26 cellular contexts compared by ENCODE assay signal in the genomic region with DNA sequence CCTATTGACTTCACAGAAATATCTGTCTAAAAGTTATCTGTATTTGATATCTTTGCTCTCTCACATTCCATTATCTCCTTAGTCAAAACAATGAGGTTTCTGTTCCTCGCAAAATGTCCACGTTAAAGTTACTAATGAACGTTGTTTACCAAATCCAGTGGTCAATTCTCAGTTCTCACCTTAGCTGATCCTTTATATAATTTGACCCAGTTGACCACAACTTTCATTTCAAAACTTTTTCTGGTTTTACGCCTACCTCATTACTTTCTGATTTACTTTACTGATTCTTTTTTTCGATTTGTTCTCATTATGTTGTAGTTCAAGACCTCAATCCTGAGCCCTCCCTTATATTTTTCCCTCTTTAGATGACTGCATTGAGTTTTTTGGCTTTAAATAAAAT.
A peak's percentile ranks its signal among the peaks of the same experiment; 100 is the strongest.
DNase-seq lines count a peak whose midpoint lies in the region; ATAC-seq, FAIRE-seq and TF ChIP-seq lines count a peak whose summit lies in the region.
"Had no signal": no experiment of that assay in that cellular context is flagged by ENCODE, and none has a peak within 500 bp of the region (broad histone marks: within the 10 kb centered on the region; RNA-seq: fewer than 3 reads in every experiment).

No MANE protein-coding gene starts in this region.

- TF ChIP-seq RAD21 in GM12878 (IDR thresholded peaks at IDR 0.05; ENCODE audit: insufficient read depth, low read depth, low read length): no peak

- peak; percentile 70 for ATAC-seq in GM18867 (IDR thresholded peaks at IDR 0.05; ENCODE audit: unreplicated experiment)
- ATAC-seq in HG02885 (IDR thresholded peaks at IDR 0.05; ENCODE audit: poor library complexity, unreplicated experiment): peak; percentile 57
- peak; percentile 67 for ATAC-seq in GM12878
- ATAC-seq in HG03457 (IDR thresholded peaks at IDR 0.05; ENCODE audit: unreplicated experiment): no peak
- ATAC-seq in activated CD8-positive, alpha-beta memory T cell treated with anti-CD3 and anti-CD28 coated beads, Interleukin-2, amount 10 ng/mL, durations not matched to agents 7 days and 5 days: no peak

- no peak for TF ChIP-seq POLR2A in GM12878 (IDR thresholded peaks at IDR 0.05; ENCODE audit: low read depth, low read length)

- H3K79me2 ChIP-seq in GM12878 (ENCODE audit: control insufficient read depth, insufficient read depth, low read length): no peaks in the 10 kb centered on the region

- 29% methylated on average over 5 of the region's 5 CpGs for WGBS in GM12878 (ENCODE audit: insufficient coverage, insufficient replicate concordance, low lambda C conversion rate, missing lambda C conversion rate)

- H3K27me3 Mint-ChIP-seq in activated CD8-positive, alpha-beta memory T cell treated with anti-CD3 and anti-CD28 coated beads, Interleukin-2, amount 10 ng/mL, durations not matched to agents 7 days and 5 days: no peaks in the 10 kb centered on the region
- H3K27me3 Mint-ChIP-seq: CD4-positive, alpha-beta memory T cell; CD4-positive, CD25-positive, alpha-beta regulatory T cell; CD8-positive, alpha-beta memory T cell had no signal

- SMC1A ChIA-PET in GM12878 (lab: Charles Lee; ENCODE audit: uncharacterized antibody, unreplicated experiment): interaction anchor here (0.6 kb wide), 1 partner anchor 211 kb away, joined by 3 read pairs; no protein-coding TSS in a partner anchor

- DNase-seq in GM12878 (ENCODE audit: low read depth, low spot score): no peak
- DNase-seq in activated CD8-positive, alpha-beta memory T cell treated with anti-CD3 and anti-CD28 coated beads, Interleukin-2, amount 10 ng/mL, durations not matched to agents 7 days and 5 days: no peak
- no peak for DNase-seq in activated naive CD4-positive, alpha-beta T cell treated with Interleukin-2 at 50 U/mL for 16 hours
- DNase-seq: 8988T; ACHN; BE2C; C1 segment of cervical spinal cord; CD4-positive, alpha-beta memory T cell; CD4-positive, CD25-positive, alpha-beta regulatory T cell; CD8-positive, alpha-beta memory T cell; COR-L47; DMS 273 treated with DMSO at 0.1 percent for 48 hours; DMS153; DMS53; DMS79; DND-41; EL; GDM1 had no signal

- CTCF ChIA-PET in GM12878 (lab: Yijun Ruan, JAX): no interaction called here
- CTCF ChIA-PET in activated CD8-positive, alpha-beta memory T cell treated with anti-CD3 and anti-CD28 coated beads, Interleukin-2, amount 10 ng/mL, durations not matched to agents 7 days and 5 days (lab: Charles Lee): no interaction called here

- intact Hi-C loops in GM12878 (cut with micrococcal nuclease; ENCODE audit: unreplicated experiment): no loop called here

- H3K4me1 Mint-ChIP-seq in activated CD8-positive, alpha-beta memory T cell treated with anti-CD3 and anti-CD28 coated beads, Interleukin-2, amount 10 ng/mL, durations not matched to agents 7 days and 5 days: no peaks in the 10 kb centered on the region
- H3K4me1 Mint-ChIP-seq: CD14-positive monocyte; CD4-positive, alpha-beta memory T cell; CD4-positive, CD25-positive, alpha-beta regulatory T cell; CD8-positive, alpha-beta memory T cell had no signal

- no peaks in the 10 kb centered on the region for H3K36me3 ChIP-seq in GM12878 (ENCODE audit: control insufficient read depth in 2 of 2, insufficient read depth in 2 of 2, low read length in 1 of 2)
- H3K36me3 ChIP-seq: BE2C, BLaER1 had no signal

- H3K4me3 Mint-ChIP-seq in activated CD8-positive, alpha-beta memory T cell treated with anti-CD3 and anti-CD28 coated beads, Interleukin-2, amount 10 ng/mL, durations not matched to agents 7 days and 5 days: no peak overlapping the region
- H3K4me3 Mint-ChIP-seq: CD14-positive monocyte; CD4-positive, alpha-beta memory T cell; CD4-positive, CD25-positive, alpha-beta regulatory T cell; CD8-positive, alpha-beta memory T cell had no signal

- POLR2A ChIA-PET in GM12878 (lab: Charles Lee): no interaction called here

- FAIRE-seq in GM12878 (lab: Jason Lieb, UNC): no peak
- FAIRE-seq: A204.1, GM12892, GM18507 had no signal

- no peak overlapping the region for H3K4me3 ChIP-seq in GM12878
- H3K4me3 ChIP-seq: BLaER1 had no signal

- in situ Hi-C loops in GM12878 (cut with MboI): no loop called here

- no peak for TF ChIP-seq CTCF in GM12878 (IDR thresholded peaks at IDR 0.05 in 2 of 3, conservative IDR thresholded peaks at IDR 0.05 in 1 of 3; ENCODE audit: control insufficient read depth in 2 of 3, extremely low read depth in 1 of 3, insufficient read depth in 1 of 3, low read depth in 3 of 3, low read length in 3 of 3)

- no peaks in the 10 kb centered on the region for H3K9me3 Mint-ChIP-seq in activated CD8-positive, alpha-beta memory T cell treated with anti-CD3 and anti-CD28 coated beads, Interleukin-2, amount 10 ng/mL, durations not matched to agents 7 days and 5 days (ENCODE audit: low read depth)

- H3K27ac Mint-ChIP-seq in activated CD8-positive, alpha-beta memory T cell treated with anti-CD3 and anti-CD28 coated beads, Interleukin-2, amount 10 ng/mL, durations not matched to agents 7 days and 5 days: no peak overlapping the region
- H3K27ac Mint-ChIP-seq: CD14-positive monocyte; CD4-positive, alpha-beta memory T cell; CD4-positive, CD25-positive, alpha-beta regulatory T cell; CD8-positive, alpha-beta memory T cell had no signal

- RAD21 ChIA-PET in GM12878 (lab: Charles Lee; ENCODE audit: unreplicated experiment): no interaction called here

- H4K20me1 ChIP-seq in GM12878 (ENCODE audit: control insufficient read depth, insufficient read depth): no peaks in the 10 kb centered on the region
- H4K20me1 ChIP-seq: BLaER1 had no signal

- no peaks in the 10 kb centered on the region for H3K4me1 ChIP-seq in GM12878 (ENCODE audit: control insufficient read depth, insufficient read depth, low read length)
- H3K4me1 ChIP-seq: BE2C, BLaER1 had no signal

- no peak overlapping the region for H3K27ac ChIP-seq in GM12878 (ENCODE audit: control insufficient read depth, insufficient read depth)
- H3K27ac ChIP-seq: BLaER1 had no signal

- H2AFZ ChIP-seq in GM12878 (ENCODE audit: control insufficient read depth, low read depth, low read length): no peak overlapping the region

- no TSS peak for BruUV-seq in GM12878 (replicated peaks; lab: Mats Ljungman, UMichigan)

- TF ChIP-seq EP300 in GM12878 (IDR thresholded peaks at IDR 0.05; ENCODE audit: borderline replicate concordance in 1 of 2, control insufficient read depth in 1 of 2, low read depth in 2 of 2, low read length in 2 of 2): peak in 1 of 2 experiments; percentile 61; a peak in 1 of 4 replicates

- H3K9me3 ChIP-seq in GM12878 (replicated peaks; ENCODE audit: control insufficient read depth, insufficient read depth, low read length): no peaks in the 10 kb centered on the region
- H3K9me3 ChIP-seq: BE2C, BLaER1 had no signal

- H3K27me3 ChIP-seq in GM12878 (replicated peaks in 1 of 2; ENCODE audit: control insufficient read depth in 2 of 2, insufficient read depth in 2 of 2, low read length in 1 of 2): no peaks in the 10 kb centered on the region
- H3K27me3 ChIP-seq: BE2C, BLaER1 had no signal

- no peak overlapping the region for H3K4me2 ChIP-seq in GM12878 (ENCODE audit: control insufficient read depth, insufficient read depth)
- H3K4me2 ChIP-seq: BLaER1 had no signal

- no peak overlapping the region for H3K9ac ChIP-seq in GM12878 (ENCODE audit: control insufficient read depth, insufficient read depth, low read length)
- H3K9ac ChIP-seq: BLaER1 had no signal

- no peaks in the 10 kb centered on the region for H3K36me3 Mint-ChIP-seq in activated CD8-positive, alpha-beta memory T cell treated with anti-CD3 and anti-CD28 coated beads, Interleukin-2, amount 10 ng/mL, durations not matched to agents 7 days and 5 days
- H3K36me3 Mint-ChIP-seq: CD14-positive monocyte; CD4-positive, alpha-beta memory T cell; CD4-positive, CD25-positive, alpha-beta regulatory T cell; CD8-positive, alpha-beta memory T cell had no signal

TF ChIP-seq in GM12878, 131 proteins besides CTCF, POLR2A, EP300 and RAD21 (continues in another document):
- peak; percentile 54 for TF ChIP-seq MEF2B (IDR thresholded peaks at IDR 0.05; ENCODE audit: partially characterized antibody, poor library complexity, severe bottlenecking)
- peak; percentile 67 for TF ChIP-seq BMI1 (IDR thresholded peaks at IDR 0.05; ENCODE audit: borderline replicate concordance)
- peak; percentile 43 for TF ChIP-seq JUNB (IDR thresholded peaks at IDR 0.05)
- TF ChIP-seq RBBP5 (conservative IDR thresholded peaks at IDR 0.05): no peak
- 0 out of 2 replicates have a peak, but pooled peaks have one; percentile 45 for TF ChIP-seq ZNF24 (IDR thresholded peaks at IDR 0.05)
- TF ChIP-seq SPI1 (IDR thresholded peaks at IDR 0.05; ENCODE audit: borderline replicate concordance, insufficient read depth, low read depth, low read length): peak; percentile 39; the same call in 1 of the 2 replicates
- TF ChIP-seq IKZF2 (IDR thresholded peaks at IDR 0.05): peak; percentile 57 to 86
- peak; percentile 88 for TF ChIP-seq NR2F1 (conservative IDR thresholded peaks at IDR 0.05)
- peak; percentile 71 for TF ChIP-seq ZNF217 (IDR thresholded peaks at IDR 0.05)
- no peak for TF ChIP-seq SIN3A (IDR thresholded peaks at IDR 0.05; ENCODE audit: low read depth, low read length)
- 0 out of 2 replicates have a peak, but pooled peaks have one; percentile 11 for TF ChIP-seq IRF4 (IDR thresholded peaks at IDR 0.05; ENCODE audit: low read depth, low read length)
- TF ChIP-seq, protein P1, sequence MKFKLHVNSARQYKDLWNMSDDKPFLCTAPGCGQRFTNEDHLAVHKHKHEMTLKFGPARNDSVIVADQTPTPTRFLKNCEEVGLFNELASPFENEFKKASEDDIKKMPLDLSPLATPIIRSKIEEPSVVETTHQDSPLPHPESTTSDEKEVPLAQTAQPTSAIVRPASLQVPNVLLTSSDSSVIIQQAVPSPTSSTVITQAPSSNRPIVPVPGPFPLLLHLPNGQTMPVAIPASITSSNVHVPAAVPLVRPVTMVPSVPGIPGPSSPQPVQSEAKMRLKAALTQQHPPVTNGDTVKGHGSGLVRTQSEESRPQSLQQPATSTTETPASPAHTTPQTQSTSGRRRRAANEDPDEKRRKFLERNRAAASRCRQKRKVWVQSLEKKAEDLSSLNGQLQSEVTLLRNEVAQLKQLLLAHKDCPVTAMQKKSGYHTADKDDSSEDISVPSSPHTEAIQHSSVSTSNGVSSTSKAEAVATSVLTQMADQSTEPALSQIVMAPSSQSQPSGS (IDR thresholded peaks at IDR 0.05; ENCODE audit: low read length): peak; percentile 32; the same call in 1 of the 2 replicates
- peak; percentile 31; the same call in 1 of the 2 replicates for TF ChIP-seq NFIC (IDR thresholded peaks at IDR 0.05; ENCODE audit: low read depth, low read length)
- 0 out of 2 replicates have a peak, but pooled peaks have one; percentile 31 for TF ChIP-seq BACH1 (IDR thresholded peaks at IDR 0.05; ENCODE audit: borderline replicate concordance)
- peak; percentile 83 for TF ChIP-seq RUNX3 (IDR thresholded peaks at IDR 0.05; ENCODE audit: low read length)

Comparison
In these comparisons a context has a peak if more than half of its experiments do, and no peak if none do; other contexts are left out.
1. ATAC-seq: peak in GM18867 (single experiment), HG02885 (single experiment) and GM12878 (single experiment); none in HG03457 (single experiment) and activated CD8-positive, alpha-beta memory T cell treated with anti-CD3 and anti-CD28 coated beads, Interleukin-2, amount 10 ng/mL, durations not matched to agents 7 days and 5 days (single experiment).